ENCODE assay signal across 19 cellular contexts in genomic region chr15:77525907-77526581, GRCh38.
DNase-seq lines count a peak whose midpoint lies in the region; ATAC-seq and TF ChIP-seq lines count a peak whose summit lies in the region.
"Had no signal": no experiment of that assay in that cellular context is flagged by ENCODE, and none has a peak within 500 bp of the region (broad histone marks: within the 10 kb centered on the region; RNA-seq: fewer than 3 reads in every experiment).

No MANE protein-coding gene starts in this region.

- no peaks in the 10 kb centered on the region for H3K9me2 ChIP-seq in hepatocyte (replicated peaks; ENCODE audit: insufficient read depth)

- intact Hi-C loops in IMR-90 (cut with micrococcal nuclease) (no loop called here), sciatic nerve (cut with DNase I) (no loop called here)

- no peak overlapping the region for H3K27ac ChIP-seq in BLaER1 treated with 17β-estradiol and CSF1 and Interleukin-3, amounts not matched to agents 10 nM and 100 nM
- H3K27ac ChIP-seq in IMR-90 (ENCODE audit: insufficient read depth, low read length) (no peak overlapping the region), hepatocyte (peak overlapping the region; percentile 89)
- H3K27ac ChIP-seq: esophagus muscularis mucosa had no signal

- H3K18ac ChIP-seq in IMR-90 (ENCODE audit: low read depth, low read length) = peak overlapping the region; percentile 95; the same call in 1 of the 2 replicates

- DNase-seq in IMR-90 (no peak), hepatocyte (ENCODE audit: low spot score) (no peak), sciatic nerve (ENCODE audit: low spot score) (peak; percentile 47), globus pallidus (ENCODE audit: low spot score) (no peak), NCI-H748 treated with DMSO at 0.1 percent for 48 hours (lab: John Stamatoyannopoulos, UW) (no peak)
- DNase-seq: activated CD4-positive, CD25-positive, alpha-beta regulatory T cell; activated CD8-positive, alpha-beta T cell treated with anti-CD3 and anti-CD28 coated beads for 36 hours; activated naive CD4-positive, alpha-beta T cell treated with Interleukin-2 at 50 U/mL for 16 hours; activated T-cell treated with anti-CD3 and anti-CD28 coated beads, Interleukin-2, amount 50 U/mL, for 1 hour; CD4-positive, alpha-beta T cell; DMS153; GF-D8; HCEC 1CT; KG1; occipital lobe; T1000 had no signal

- no peaks in the 10 kb centered on the region for H3K36me3 ChIP-seq in BLaER1 treated with 17β-estradiol and CSF1 and Interleukin-3, amounts not matched to agents 10 nM and 100 nM
- H3K36me3 ChIP-seq in IMR-90 (ENCODE audit: control insufficient read depth, insufficient read depth, low read length) = no peaks in the 10 kb centered on the region
- H3K36me3 ChIP-seq in hepatocyte (replicated peaks; ENCODE audit: insufficient read depth, low read depth) = no peaks in the 10 kb centered on the region
- H3K36me3 ChIP-seq: esophagus muscularis mucosa had no signal

- peak overlapping the region; percentile 72 to 94; a peak in 2 of 4 replicates for H4K8ac ChIP-seq in IMR-90 (ENCODE audit: low read depth in 2 of 2, low read length in 2 of 2)

- H4K5ac ChIP-seq in IMR-90 (ENCODE audit: low read depth, low read length) = peak overlapping the region; percentile 90; the same call in 1 of the 2 replicates

- no peak overlapping the region for H2AK9ac ChIP-seq in IMR-90 (replicated peaks; ENCODE audit: low read depth, low read length, poor library complexity)

- no TSS peak for BruUV-seq in IMR-90 (replicated peaks; lab: Mats Ljungman, UMichigan)

- H2AK5ac ChIP-seq in IMR-90 (ENCODE audit: low read depth, low read length) = peak overlapping the region; percentile 80

- H3K9me1 ChIP-seq in IMR-90 (ENCODE audit: insufficient read depth, low read length) = peaks cover 16% of the 10 kb centered on the region

- H4K91ac ChIP-seq in IMR-90 (ENCODE audit: insufficient read depth, low read depth, low read length) = peak overlapping the region; percentile 94

- peak overlapping the region; percentile 14 for H2AFZ ChIP-seq in IMR-90 (replicated peaks; ENCODE audit: low read length, poor library complexity)
- H2AFZ ChIP-seq in hepatocyte = no peak overlapping the region

- H3K14ac ChIP-seq in IMR-90 (replicated peaks; ENCODE audit: low read depth, low read length) = peak overlapping the region; percentile 68; the same call in 1 of the 2 replicates

- H2BK15ac ChIP-seq in IMR-90 (ENCODE audit: low read depth, low read length) = peak overlapping the region; percentile 69; the same call in 2 of the 3 replicates

- TF ChIP-seq CTCF in IMR-90 (conservative IDR thresholded peaks at IDR 0.05; ENCODE audit: low read depth, low read length) (no peak), hepatocyte (IDR thresholded peaks at IDR 0.05; ENCODE audit: poor library complexity) (no peak)

- H3K27me3 ChIP-seq in BLaER1 treated with 17β-estradiol and CSF1 and Interleukin-3, amounts not matched to agents 10 nM and 100 nM = no peaks in the 10 kb centered on the region
- H3K27me3 ChIP-seq in IMR-90 (ENCODE audit: control insufficient read depth, insufficient read depth, low read length) (no peaks in the 10 kb centered on the region; the same call in 1 of the 2 replicates), hepatocyte (no peaks in the 10 kb centered on the region)
- H3K27me3 ChIP-seq: esophagus muscularis mucosa had no signal

- 83% methylated on average over 2 of the region's 11 CpGs; no CpG with 5 or more reads in 1 of the 2 experiments for WGBS in IMR-90 (ENCODE audit: extremely low coverage in 2 of 2, insufficient read length in 1 of 2), 2 experiments
- 95% methylated on average over 11 of the region's 11 CpGs for WGBS in hepatocyte (ENCODE audit: low lambda C conversion rate, missing lambda C conversion rate)

- H3K23ac ChIP-seq in IMR-90 (ENCODE audit: low read depth, low read length) = no peak overlapping the region

- H3K9me3 ChIP-seq in BLaER1 treated with 17β-estradiol and CSF1 and Interleukin-3, amounts not matched to agents 10 nM and 100 nM (replicated peaks in 1 of 11) = no peaks in the 10 kb centered on the region
- no peaks in the 10 kb centered on the region for H3K9me3 ChIP-seq in IMR-90 (ENCODE audit: control insufficient read depth, insufficient read depth, low read length)
- no peaks in the 10 kb centered on the region for H3K9me3 ChIP-seq in hepatocyte (ENCODE audit: low read depth)
- H3K9me3 ChIP-seq: esophagus muscularis mucosa had no signal

- H3K4me1 ChIP-seq in BLaER1 treated with 17β-estradiol and CSF1 and Interleukin-3, amounts not matched to agents 10 nM and 100 nM = peaks cover 13 to 44% (median 38%) of the 10 kb centered on the region in 10 experiments
- peaks cover 17% of the 10 kb centered on the region for H3K4me1 ChIP-seq in IMR-90 (ENCODE audit: control insufficient read depth, insufficient read depth, low read length)
- peaks cover 40% of the 10 kb centered on the region for H3K4me1 ChIP-seq in hepatocyte (ENCODE audit: insufficient read depth)

- H4K20me1 ChIP-seq in BLaER1 treated with 17β-estradiol and CSF1 and Interleukin-3, amounts not matched to agents 10 nM and 100 nM = no peaks in the 10 kb centered on the region; a peak in 3 of 22 replicates
- H4K20me1 ChIP-seq in IMR-90 (ENCODE audit: insufficient read depth, low read length) = no peaks in the 10 kb centered on the region
- H4K20me1 ChIP-seq in hepatocyte (ENCODE audit: insufficient read depth, poor library complexity, severe bottlenecking) = no peaks in the 10 kb centered on the region

- H3K4me2 ChIP-seq in BLaER1 treated with 17β-estradiol and CSF1 and Interleukin-3, amounts not matched to agents 10 nM and 100 nM = peak overlapping the region in 7 of 11 experiments; percentile 75 to 85 (median 81); a peak in 8 of 22 replicates
- H3K4me2 ChIP-seq in IMR-90 (ENCODE audit: low read depth, low read length) = no peak overlapping the region
- no peak overlapping the region for H3K4me2 ChIP-seq in hepatocyte

- no peaks in the 10 kb centered on the region; a peak in 1 of 4 replicates for H3K79me1 ChIP-seq in IMR-90 (ENCODE audit: low read depth in 1 of 2, low read length in 2 of 2)

- peak overlapping the region; percentile 99; the same call in 1 of the 2 replicates for H2BK20ac ChIP-seq in IMR-90 (ENCODE audit: low read depth, low read length)

- no peak for TF ChIP-seq POLR2A in IMR-90 (IDR thresholded peaks at IDR 0.05; ENCODE audit: low read depth, low read length)

- H3K9ac ChIP-seq in BLaER1 treated with 17β-estradiol and CSF1 and Interleukin-3, amounts not matched to agents 10 nM and 100 nM = no peak overlapping the region
- no peak overlapping the region for H3K9ac ChIP-seq in IMR-90 (ENCODE audit: low read depth, low read length)

- no peak overlapping the region for H3K4me3 ChIP-seq in BLaER1 treated with 17β-estradiol and CSF1 and Interleukin-3, amounts not matched to agents 10 nM and 100 nM
- H3K4me3 ChIP-seq in IMR-90 (ENCODE audit: insufficient read depth, low read depth, low read length) (no peak overlapping the region), hepatocyte (no peak overlapping the region)
- H3K4me3 ChIP-seq: esophagus muscularis mucosa had no signal

- H3K4ac ChIP-seq in IMR-90 (ENCODE audit: low read depth, low read length) = peak overlapping the region; percentile 99

- H3K56ac ChIP-seq in IMR-90 (ENCODE audit: extremely low read depth, insufficient read depth, low read length) = no peak overlapping the region

- CTCF ChIA-PET in IMR-90 (lab: Yijun Ruan, JAX) = no interaction called here

- peak overlapping the region; percentile 99 for H2BK120ac ChIP-seq in IMR-90 (ENCODE audit: low read depth, low read length)

- dilution Hi-C loops in IMR-90 (cut with HindIII; ENCODE audit: low sequenced_read_pairs, unreplicated experiment) = no loop called here

- POLR2A ChIA-PET in IMR-90 (lab: Charles Lee; ENCODE audit: unreplicated experiment) = no interaction called here

- no peak overlapping the region for H2BK5ac ChIP-seq in IMR-90 (ENCODE audit: low read depth, low read length, poor library complexity, severe bottlenecking)

- H3K79me2 ChIP-seq in hepatocyte = no peaks in the 10 kb centered on the region

- in situ Hi-C loops in IMR-90 (cut with MboI; ENCODE audit: low sequenced_read_pairs) = no loop called here

- TF ChIP-seq RAD21 in IMR-90 (IDR thresholded peaks at IDR 0.05; ENCODE audit: low read length) = no peak

- ATAC-seq in IMR-90 (ENCODE audit: low read depth) = no peak
- ATAC-seq in sciatic nerve = no peak
- ATAC-seq in GM21825 (IDR thresholded peaks at IDR 0.05; ENCODE audit: unreplicated experiment) = no peak
- ATAC-seq: activated CD8-positive, alpha-beta T cell treated with anti-CD3 and anti-CD28 coated beads for 36 hours had no signal

TF ChIP-seq in IMR-90, 13 proteins besides CTCF, POLR2A, EP300 and RAD21:
- TF ChIP-seq RFX5 (IDR thresholded peaks at IDR 0.05; ENCODE audit: low read depth, low read length) (no peak), BHLHE40 (IDR thresholded peaks at IDR 0.05; ENCODE audit: low read depth, low read length) (no peak)

Comparison
In these comparisons a context has a peak if more than half of its experiments do, and no peak if none do; other contexts are left out.
1. H3K4me2 ChIP-seq: peak in BLaER1 treated with 17β-estradiol and CSF1 and Interleukin-3, amounts not matched to agents 10 nM and 100 nM (7 of 11); none in IMR-90 (single experiment) and hepatocyte (single experiment).